In genomic region chr12:111443086-111443485, GRCh38 we compare ENCODE assay signal across 9 cellular contexts. TPM values are rescaled to one million over a fixed set of nuclear protein-coding genes. Genes with fewer than 3 reads are reported as not detected.
DNase-seq lines count a peak whose midpoint lies in the region; ATAC-seq, FAIRE-seq and TF ChIP-seq lines count a peak whose summit lies in the region.
"Had no signal": no experiment of that assay in that cellular context is flagged by ENCODE, and none has a peak within 500 bp of the region (broad histone marks: within the 10 kb centered on the region; RNA-seq: fewer than 3 reads in every experiment).

No MANE protein-coding gene starts in this region.

- H2BK5ac ChIP-seq in H1 (ENCODE audit: low read depth, low read length): no peak overlapping the region

- H3K9me3 ChIP-seq in H1 (ENCODE audit: insufficient read depth in 2 of 2, low read depth in 1 of 2, low read length in 1 of 2): no peaks in the 10 kb centered on the region

- peaks cover 8 to 20% (median 12%) of the 10 kb centered on the region in 4 experiments for H3K36me3 ChIP-seq in H1 (ENCODE audit: control insufficient read depth in 2 of 4, insufficient read depth in 4 of 4, low read length in 3 of 4)

- H2AK5ac ChIP-seq in H1 (ENCODE audit: low read depth, low read length): 0 out of 2 replicates have a peak overlapping the region, but pooled peaks have one; percentile 30

- H2BK15ac ChIP-seq in H1 (ENCODE audit: low read length): no peak overlapping the region

- H2BK12ac ChIP-seq in H1 (ENCODE audit: low read depth, low read length): no peak overlapping the region

- POLR2A ChIA-PET in RWPE1 (lab: Yijun Ruan, JAX; ENCODE audit: low non-redundant PET): no interaction called here
- POLR2A ChIA-PET in H1 (lab: Charles Lee; ENCODE audit: partially characterized antibody): interaction anchor here (4.8 to 5.3 kb wide), 3 partner anchors 9 to 32 kb away, joined by 23 to 29 read pairs (median 26); no protein-coding TSS in a partner anchor

- H3K14ac ChIP-seq in H1 (ENCODE audit: insufficient read length): no peak overlapping the region

- H3K36me3 Mint-ChIP-seq in Calu3 (ENCODE audit: insufficient read depth, unreplicated experiment) (peaks cover 83% of the 10 kb centered on the region), osteocyte (ENCODE audit: unreplicated experiment) (peaks cover 20% of the 10 kb centered on the region)

- peak overlapping the region; percentile 75 for H3K27ac ChIP-seq in RWPE1
- H3K27ac ChIP-seq in H1 (ENCODE audit: low read depth, low read length): no peak overlapping the region
- H3K27ac ChIP-seq in foreskin keratinocyte: no peak overlapping the region

- TF ChIP-seq POLR2A in H1 (IDR thresholded peaks at IDR 0.05; ENCODE audit: control extremely low read depth in 1 of 2, low read depth in 2 of 2, low read length in 2 of 2): no peak

- no peak overlapping the region for H2BK120ac ChIP-seq in H1 (replicated peaks; ENCODE audit: low read depth, low read length)

- H3K4me3 Mint-ChIP-seq in Calu3 (ENCODE audit: low read depth, unreplicated experiment) (no peak overlapping the region), osteocyte (ENCODE audit: unreplicated experiment) (no peak overlapping the region)

- no peak overlapping the region for H2BK20ac ChIP-seq in H1 (ENCODE audit: low read length)

- CTCF ChIA-PET in Calu3 (lab: Charles Lee) (interaction anchor here (0.6 kb wide), 1 partner anchor 255 kb away, joined by 5 read pairs; no protein-coding TSS in a partner anchor), RWPE1 (lab: Yijun Ruan, JAX) (interaction anchor here (1.1 to 3.2 kb wide), 3 partner anchors 9 to 230 kb away, joined by 3 to 15 read pairs (median 6); no protein-coding TSS in a partner anchor), H1 (lab: Charles Lee; ENCODE audit: partially characterized antibody) (interaction anchor here (1.2 to 31.7 kb wide), 5 partner anchors 8 to 40 kb away, joined by 5 to 838 read pairs (median 80); partner anchors contain the start of gene SH2B3)

- no peak overlapping the region for H4K5ac ChIP-seq in H1 (ENCODE audit: insufficient read length, low read depth, low read length)

- no TSS peak for BruUV-seq in Calu3 (replicated peaks; lab: Mats Ljungman, UMichigan)

- H3K4me2 ChIP-seq in H1 (ENCODE audit: insufficient read depth in 1 of 2, low read depth in 2 of 2, low read length in 2 of 2): no peak overlapping the region

- no peak for FAIRE-seq in H1 (lab: Jason Lieb, UNC)

- H3K27me3 ChIP-seq in H1 (replicated peaks in 1 of 4; ENCODE audit: control insufficient read depth in 3 of 4, extremely low read depth in 1 of 4, insufficient read depth in 3 of 4, low read length in 3 of 4): no peaks in the 10 kb centered on the region
- no peaks in the 10 kb centered on the region for H3K27me3 ChIP-seq in foreskin keratinocyte

- no peak overlapping the region for H3K56ac ChIP-seq in H1 (replicated peaks; ENCODE audit: insufficient read length, low read depth, low read length)

- H3K9ac ChIP-seq in H1 (replicated peaks in 1 of 4; ENCODE audit: extremely low read depth in 1 of 4, low read depth in 3 of 4, low read length in 3 of 4): no peak overlapping the region

- TF ChIP-seq CTCF in Calu3 (IDR thresholded peaks at IDR 0.05; ENCODE audit: unreplicated experiment) (no peak), RWPE1 (conservative IDR thresholded peaks at IDR 0.05; ENCODE audit: low read depth) (no peak), H1 (IDR thresholded peaks at IDR 0.05; ENCODE audit: control extremely low read depth in 1 of 3, insufficient read depth in 1 of 3, low read depth in 1 of 3, low read length in 3 of 3) (no peak), osteocyte (IDR thresholded peaks at IDR 0.05) (no peak), foreskin keratinocyte (conservative IDR thresholded peaks at IDR 0.05) (no peak)

- H3K27me3 Mint-ChIP-seq in Calu3 (ENCODE audit: unreplicated experiment) (no peaks in the 10 kb centered on the region), osteocyte (ENCODE audit: unreplicated experiment) (no peaks in the 10 kb centered on the region)

- 93% methylated on average over 7 of the region's 7 CpGs; no CpG with 5 or more reads in 1 of the 2 experiments for WGBS in H1 (ENCODE audit: extremely low coverage in 1 of 2, insufficient coverage in 1 of 2, insufficient read length in 1 of 2, insufficient replicate concordance in 2 of 2, low coverage in 1 of 2, low lambda C conversion rate in 2 of 2, missing lambda C conversion rate in 1 of 2), 2 experiments

- peaks cover 18% of the 10 kb centered on the region for H3K4me1 Mint-ChIP-seq in Calu3 (ENCODE audit: low read depth, unreplicated experiment)
- H3K4me1 Mint-ChIP-seq in osteocyte (ENCODE audit: unreplicated experiment): peaks cover 39% of the 10 kb centered on the region

- H3K79me2 ChIP-seq in H1 (ENCODE audit: control insufficient read depth in 1 of 2, insufficient read depth in 2 of 2, low read length in 2 of 2): peaks cover 0 to 40% of the 10 kb centered on the region in 2 experiments; a peak in 2 of 4 replicates

- H3K23me2 ChIP-seq in H1 (ENCODE audit: low read depth, low read length): no peaks in the 10 kb centered on the region

- H3K79me1 ChIP-seq in H1 (ENCODE audit: low read depth, low read length): peaks cover 22% of the 10 kb centered on the region

- ATAC-seq in GM18867 (IDR thresholded peaks at IDR 0.05; ENCODE audit: unreplicated experiment) (no peak), foreskin keratinocyte (no peak)

- H3K27ac Mint-ChIP-seq in Calu3 (ENCODE audit: unreplicated experiment): peak overlapping the region; percentile 53
- H3K27ac Mint-ChIP-seq in osteocyte (ENCODE audit: unreplicated experiment): peak overlapping the region; percentile 65

- H4K20me1 ChIP-seq in H1 (replicated peaks in 1 of 2; ENCODE audit: control insufficient read depth in 1 of 2, insufficient read depth in 2 of 2, low read length in 2 of 2): peaks cover 26 to 30% of the 10 kb centered on the region in 2 experiments

- TF ChIP-seq RAD21 in H1 (IDR thresholded peaks at IDR 0.05 in 1 of 2, conservative IDR thresholded peaks at IDR 0.05 in 1 of 2; ENCODE audit: low read depth in 2 of 2, low read length in 2 of 2): no peak

- intact Hi-C loops in Calu3 (cut with micrococcal nuclease; ENCODE audit: unreplicated experiment): no loop called here

- no peak overlapping the region for H4K91ac ChIP-seq in H1 (replicated peaks; ENCODE audit: insufficient read length, low read length)

- no peak overlapping the region for H2AFZ ChIP-seq in H1 (ENCODE audit: low read length)

- no peak overlapping the region for H3K4me3 ChIP-seq in H1 (ENCODE audit: extremely low read depth in 1 of 4, insufficient read depth in 2 of 4, low read depth in 3 of 4, low read length in 4 of 4)

- TF ChIP-seq EP300 in H1 (IDR thresholded peaks at IDR 0.05; ENCODE audit: borderline replicate concordance in 1 of 2, low read depth in 2 of 2, low read length in 2 of 2): no peak

- no peak overlapping the region for H3K4ac ChIP-seq in H1 (replicated peaks; ENCODE audit: insufficient read length, low read depth, low read length)

- H3K9me3 Mint-ChIP-seq in Calu3 (ENCODE audit: low read depth, unreplicated experiment) (no peaks in the 10 kb centered on the region), osteocyte (ENCODE audit: unreplicated experiment) (no peaks in the 10 kb centered on the region)

- DNase-seq in Calu3: no peak
- DNase-seq in RWPE1 (ENCODE audit: low spot score): no peak
- DNase-seq in H1 (ENCODE audit: low read depth in 1 of 2, low spot score in 2 of 2): no peak
- DNase-seq in osteocyte (ENCODE audit: extremely low spot score, unreplicated experiment): no peak
- no peak for DNase-seq in foreskin keratinocyte
- DNase-seq in NCI-H1105 treated with DMSO at 0.1 percent for 48 hours (lab: John Stamatoyannopoulos, UW): no peak
- DNase-seq in stimulated activated CD4-positive, alpha-beta T cell treated with anti-CD3 and anti-CD28 coated beads, Interleukin-4, amount 100 ng/mL, for 4 hours: no peak
- DNase-seq: central memory CD4-positive, alpha-beta T cell had no signal

- no peak overlapping the region for H4K8ac ChIP-seq in H1 (ENCODE audit: extremely low read depth, insufficient read depth, low read length)

- H3K18ac ChIP-seq in H1 (ENCODE audit: extremely low read depth, low read length): no peak overlapping the region

- no peak overlapping the region for H3K23ac ChIP-seq in H1 (ENCODE audit: insufficient read length)

- H3K4me1 ChIP-seq in H1 (replicated peaks in 1 of 4; ENCODE audit: control insufficient read depth in 3 of 4, insufficient read depth in 4 of 4, low read length in 3 of 4) (peaks cover 0 to 23% (median 14%) of the 10 kb centered on the region in 4 experiments; a peak in 6 of 7 replicates), foreskin keratinocyte (peaks cover 6% of the 10 kb centered on the region)

TF ChIP-seq in H1, 55 proteins besides CTCF, POLR2A, EP300 and RAD21:
- TF ChIP-seq MAFK (IDR thresholded peaks at IDR 0.05; ENCODE audit: low read depth, low read length) (no peak), POLR2AphosphoS5 (IDR thresholded peaks at IDR 0.05; ENCODE audit: low read depth, low read length) (0 out of 2 replicates have a peak, but pooled peaks have one; percentile 40)

RNA-seq across cellular contexts. Expression of gene SH2B3, which starts 37.4 kb away (rescaled TPM):
- total RNA-seq in Calu3 (2022): 14.3 and 17.3 TPM in 2 replicates
- 29.8 and 34.1 TPM in 2 replicates for total RNA-seq in H1 (2021; fragmentation: NEBNext Ultra II Directional; extraction: Animal tissue kit (Norgen Biotek cat#: 25700))
- 20.8 and 25.1 TPM in 2 replicates for polyA plus RNA-seq in H1 (2011; rRNA removed)
- 18.3 TPM for polyA plus RNA-seq in H1 (2011; cell fraction: cytosol; rRNA removed)
- 18.8 TPM for polyA plus RNA-seq in H1 (2011; cell fraction: nucleus; rRNA removed)
- polyA plus RNA-seq in H1 (2012, experiment 1 of 2): 18.4 to 20.9 TPM (median 20.6 TPM) in 4 replicates
- polyA plus RNA-seq in H1 (2012, experiment 2 of 2): 12.1 TPM
- 20.8 TPM for polyA plus RNA-seq in H1 (2013, experiment 1 of 2)
- 21.5 TPM for polyA plus RNA-seq in H1 (2013, experiment 2 of 2)
- 12.6 and 17.8 TPM in 2 replicates for polyA minus RNA-seq in H1 (2011; rRNA and poly(A)+ RNA removed)
- polyA minus RNA-seq in H1 (2011; cell fraction: cytosol; rRNA and poly(A)+ RNA removed): 19.1 TPM
- polyA minus RNA-seq in H1 (2011; cell fraction: nucleus; rRNA and poly(A)+ RNA removed): 14.7 TPM
- total RNA-seq in osteocyte: 36.4 and 37.4 TPM in 2 replicates
- total RNA-seq in foreskin keratinocyte: 12.2 and 15.1 TPM in 2 replicates
- polyA plus RNA-seq in foreskin keratinocyte: 5.9 and 7.7 TPM in 2 replicates
